ENCODE assay signal across 17 cellular contexts in genomic region chr3:29701326-29701983, GRCh38.
"Had no signal": no experiment of that assay in that cellular context is flagged by ENCODE, and none has a peak within 500 bp of the region (broad histone marks: within the 10 kb centered on the region; RNA-seq: fewer than 3 reads in every experiment).

No MANE protein-coding gene starts in this region.

- H3K4me3 ChIP-seq: coronary artery, heart right ventricle, psoas muscle, tibial artery had no signal

- DNase-seq: caudate nucleus; effector CD4-positive, alpha-beta T cell; naive thymus-derived CD4-positive, alpha-beta T cell; nephron progenitor cell; psoas muscle; retina; stimulated activated CD4-positive, alpha-beta T cell treated with anti-CD3 and anti-CD28 coated beads, Interleukin-2, amount 100 ng/mL, for 24 hours; stimulated activated CD4-positive, alpha-beta T cell treated with anti-CD3 and anti-CD28 coated beads, Interleukin-4, amount 100 ng/mL, for 4 hours; stimulated activated naive B cell treated with anti-CD40 and anti-IgM and Interleukin-4, amounts not matched to agents 10 μg/mL and 1 μg/mL and 100 μg/mL, for 72 hours had no signal

- H3K27ac ChIP-seq: coronary artery, heart right ventricle, neutrophil, psoas muscle, tibial artery had no signal

- ATAC-seq: left lobe of liver; naive thymus-derived CD4-positive, alpha-beta T cell; psoas muscle; sciatic nerve; stimulated activated naive B cell treated with anti-CD40 and anti-IgM and Interleukin-4, amounts not matched to agents 10 μg/mL and 1 μg/mL and 100 μg/mL, for 72 hours had no signal

- FAIRE-seq: frontal cortex, islet of Langerhans had no signal

- H3K27me3 ChIP-seq: heart right ventricle, neutrophil, tibial artery had no signal

- H3K36me3 ChIP-seq: neutrophil had no signal

- H3K9me3 ChIP-seq: tibial artery had no signal
